ENCODE assay signal across 9 cellular contexts in genomic region chr1:102550729-102551384, GRCh38.
A peak's percentile ranks its signal among the peaks of the same experiment; 100 is the strongest.
DNase-seq lines count a peak whose midpoint lies in the region; ATAC-seq and TF ChIP-seq lines count a peak whose summit lies in the region.
"Had no signal": no experiment of that assay in that cellular context is flagged by ENCODE, and none has a peak within 500 bp of the region (broad histone marks: within the 10 kb centered on the region; RNA-seq: fewer than 3 reads in every experiment).

No MANE protein-coding gene starts in this region.

- no peak overlapping the region for H3K4me2 ChIP-seq in OCI-LY3 (ENCODE audit: low read length)

- ATAC-seq in GM19328 (IDR thresholded peaks at IDR 0.05; ENCODE audit: unreplicated experiment) (peak; percentile 70), HG03280 (IDR thresholded peaks at IDR 0.05; ENCODE audit: unreplicated experiment) (no peak)

- H3K9ac ChIP-seq in OCI-LY3 (ENCODE audit: low read length): no peak overlapping the region

- H3K79me2 ChIP-seq in OCI-LY3 (ENCODE audit: low read length): no peaks in the 10 kb centered on the region

- TF ChIP-seq CTCF in OCI-LY3 (IDR thresholded peaks at IDR 0.05; ENCODE audit: low read depth, low read length) (peak; percentile 41), foreskin fibroblast (IDR thresholded peaks at IDR 0.05; ENCODE audit: low read depth, low read length) (peak; percentile 74)

- no peaks in the 10 kb centered on the region for H3K27me3 ChIP-seq in OCI-LY3 (ENCODE audit: low read depth, low read length)

- in situ Hi-C loops in Caki2 (cut with HindIII; ENCODE audit: low pct_unique_long_range_greater_than_20kb, low sequenced_read_pairs): no loop called here

- H3K4me1 ChIP-seq in OCI-LY3 (ENCODE audit: low read length): no peaks in the 10 kb centered on the region

- DNase-seq in Caki2 (ENCODE audit: low read depth) (peak; percentile 2), foreskin fibroblast (peak; percentile 2 to 51), ureter (ENCODE audit: low spot score) (no peak), DMS114 treated with DMSO at 0.1 percent for 48 hours (lab: John Stamatoyannopoulos, UW; ENCODE audit: unreplicated experiment) (no peak), NCI-H2227 treated with DMSO at 0.1 percent for 48 hours (lab: John Stamatoyannopoulos, UW) (no peak)
- DNase-seq: activated naive CD8-positive, alpha-beta T cell treated with anti-CD3 and anti-CD28 coated beads, Interleukin-2, amount 10 ng/mL, durations not matched to agents 7 days and 5 days had no signal

- H3K4me3 ChIP-seq in OCI-LY3 (ENCODE audit: low read length) (no peak overlapping the region), foreskin fibroblast (ENCODE audit: low read depth in 1 of 2, low read length in 2 of 2) (no peak overlapping the region)

- no peak overlapping the region for H3K27ac ChIP-seq in OCI-LY3 (ENCODE audit: low read length)

- no peaks in the 10 kb centered on the region for H3K36me3 ChIP-seq in OCI-LY3 (replicated peaks; ENCODE audit: low read depth, low read length)

- H4K20me1 ChIP-seq in OCI-LY3 (ENCODE audit: insufficient read depth, low read length): no peaks in the 10 kb centered on the region

- no peak overlapping the region for H2AFZ ChIP-seq in OCI-LY3 (ENCODE audit: low read depth, low read length)

- no peaks in the 10 kb centered on the region for H3K9me3 ChIP-seq in OCI-LY3 (ENCODE audit: insufficient read depth, low read length)

Comparison
In these comparisons a context has a peak if more than half of its experiments do, and no peak if none do; other contexts are left out.
1. DNase-seq: peak in Caki2 (single experiment) and foreskin fibroblast (2 of 2); none in ureter (single experiment), DMS114 treated with DMSO at 0.1 percent for 48 hours (single experiment) and NCI-H2227 treated with DMSO at 0.1 percent for 48 hours (single experiment).